In genomic region chr11:98183034-98183433, GRCh38 we compare ENCODE assay signal across 1 cellular context.
TF ChIP-seq lines count a peak whose summit lies in the region.

No MANE protein-coding gene starts in this region.

TF ChIP-seq in GM23338, 12 proteins besides CTCF, POLR2A, EP300 and RAD21 (continued from another document):
- no peak for TF ChIP-seq ZNF462 (CRISPR knock-in tag; IDR thresholded peaks at IDR 0.05)
- no peak for TF ChIP-seq NANOG (IDR thresholded peaks at IDR 0.05; ENCODE audit: borderline replicate concordance)
- no peak for TF ChIP-seq EZH2phosphoT487 (IDR thresholded peaks at IDR 0.05; ENCODE audit: unreplicated experiment)
- TF ChIP-seq POLR2AphosphoS5 (IDR thresholded peaks at IDR 0.05; ENCODE audit: low read depth), result no peak
- TF ChIP-seq ZNF114 (CRISPR knock-in tag; IDR thresholded peaks at IDR 0.05), result no peak
- TF ChIP-seq ETS1 (IDR thresholded peaks at IDR 0.05), result no peak
- no peak for TF ChIP-seq REST (IDR thresholded peaks at IDR 0.05; ENCODE audit: unreplicated experiment)
- TF ChIP-seq JUNB (IDR thresholded peaks at IDR 0.05; ENCODE audit: unreplicated experiment), result no peak
